In the genomic region with DNA sequence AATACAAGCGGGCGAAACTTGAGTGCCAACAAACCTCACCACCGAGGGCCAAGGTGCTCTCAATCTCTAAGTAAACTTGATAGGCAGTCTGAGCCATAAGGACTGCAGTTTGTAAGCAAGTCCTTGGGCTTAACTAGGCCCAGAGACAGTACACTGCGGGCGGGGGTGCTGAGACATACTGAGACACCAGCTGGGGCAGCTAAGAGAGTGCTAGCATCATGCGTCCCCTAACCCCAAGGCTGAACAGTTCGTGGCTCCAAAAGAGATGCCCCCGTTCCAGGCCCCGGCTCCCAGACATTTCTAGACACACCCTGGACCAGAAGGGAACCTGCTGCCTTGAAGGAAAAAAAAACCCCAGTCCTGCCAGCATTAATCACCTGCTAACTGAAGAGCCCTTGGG, we compare ENCODE assay signal across 27 cellular contexts.
"Had no signal": no experiment of that assay in that cellular context is flagged by ENCODE, and none has a peak within 500 bp of the region (broad histone marks: within the 10 kb centered on the region; RNA-seq: fewer than 3 reads in every experiment).

No MANE protein-coding gene starts in this region.

- H3K27me3 Mint-ChIP-seq: stimulated activated naive B cell treated with anti-CD40 and anti-IgM and Interleukin-4, amounts not matched to agents 10 μg/mL and 1 μg/mL and 100 μg/mL, for 72 hours; stimulated activated naive CD8-positive, alpha-beta T cell treated with anti-CD3 and anti-CD28 coated beads, Interleukin-15, Interleukin-2, amounts not matched to agents 100 ng/mL and 50 ng/mL, for 24 hours; type B pancreatic cell had no signal

- H3K27ac Mint-ChIP-seq: naive thymus-derived CD4-positive, alpha-beta T cell; natural killer cell treated with Interleukin-12 subunit alpha and Interleukin-12 subunit beta and Interleukin-15 and Interleukin-18, amount 100 ng/mL, for 72 hours; nephron progenitor cell; stimulated activated effector memory CD8-positive, alpha-beta T cell treated with anti-CD3 and anti-CD28 coated beads, Interleukin-12 subunit alpha, Interleukin-12 subunit beta, amount 100 ng/mL, for 72 hours; stimulated activated naive B cell treated with anti-CD40 and anti-IgM and Interleukin-4, amounts not matched to agents 10 μg/mL and 1 μg/mL and 100 μg/mL, for 72 hours; stimulated activated naive CD8-positive, alpha-beta T cell treated with anti-CD3 and anti-CD28 coated beads, Interleukin-15, Interleukin-2, amounts not matched to agents 100 ng/mL and 50 ng/mL, for 24 hours; type B pancreatic cell had no signal

- H3K9me3 ChIP-seq: neutrophil, pancreas, sigmoid colon, thoracic aorta, thyroid gland, tibial nerve, upper lobe of right lung, uterus had no signal

- H3K27ac ChIP-seq: neutrophil, pancreas, psoas muscle, right lobe of liver, sigmoid colon, stomach, thoracic aorta, thyroid gland, tibial nerve, upper lobe of right lung, uterus had no signal

- H3K36me3 ChIP-seq: neutrophil, pancreas, right lobe of liver, sigmoid colon, stomach, thoracic aorta, thyroid gland, tibial nerve, upper lobe of right lung, uterus had no signal

- H3K4me1 Mint-ChIP-seq: naive thymus-derived CD4-positive, alpha-beta T cell; nephron progenitor cell; neural crest cell; stimulated activated effector memory CD8-positive, alpha-beta T cell treated with anti-CD3 and anti-CD28 coated beads, Interleukin-12 subunit alpha, Interleukin-12 subunit beta, amount 100 ng/mL, for 72 hours; stimulated activated naive B cell treated with anti-CD40 and anti-IgM and Interleukin-4, amounts not matched to agents 10 μg/mL and 1 μg/mL and 100 μg/mL, for 72 hours had no signal

- H3K36me3 Mint-ChIP-seq: naive thymus-derived CD4-positive, alpha-beta T cell; natural killer cell treated with Interleukin-12 subunit alpha and Interleukin-12 subunit beta and Interleukin-15 and Interleukin-18, amount 100 ng/mL, for 72 hours; stimulated activated effector memory CD8-positive, alpha-beta T cell treated with anti-CD3 and anti-CD28 coated beads, Interleukin-12 subunit alpha, Interleukin-12 subunit beta, amount 100 ng/mL, for 72 hours; stimulated activated naive B cell treated with anti-CD40 and anti-IgM and Interleukin-4, amounts not matched to agents 10 μg/mL and 1 μg/mL and 100 μg/mL, for 72 hours; type B pancreatic cell had no signal

- H3K4me1 ChIP-seq: pancreas, psoas muscle, right lobe of liver, sigmoid colon, stomach, thyroid gland, tibial nerve, upper lobe of right lung, uterus had no signal

- H3K4me3 ChIP-seq: pancreas, psoas muscle, right lobe of liver, sigmoid colon, stomach, thoracic aorta, thyroid gland, tibial nerve, upper lobe of right lung, uterus had no signal

- H3K27me3 ChIP-seq: neutrophil, pancreas, right lobe of liver, sigmoid colon, stomach, thyroid gland, tibial nerve, upper lobe of right lung, uterus had no signal

- H3K4me3 Mint-ChIP-seq: naive thymus-derived CD4-positive, alpha-beta T cell; natural killer cell treated with Interleukin-12 subunit alpha and Interleukin-12 subunit beta and Interleukin-15 and Interleukin-18, amount 100 ng/mL, for 72 hours; nephron progenitor cell; neural crest cell; stimulated activated effector memory CD8-positive, alpha-beta T cell treated with anti-CD3 and anti-CD28 coated beads, Interleukin-12 subunit alpha, Interleukin-12 subunit beta, amount 100 ng/mL, for 72 hours; stimulated activated naive B cell treated with anti-CD40 and anti-IgM and Interleukin-4, amounts not matched to agents 10 μg/mL and 1 μg/mL and 100 μg/mL, for 72 hours; stimulated activated naive CD8-positive, alpha-beta T cell treated with anti-CD3 and anti-CD28 coated beads, Interleukin-15, Interleukin-2, amounts not matched to agents 100 ng/mL and 50 ng/mL, for 24 hours; type B pancreatic cell had no signal

- DNase-seq: naive thymus-derived CD4-positive, alpha-beta T cell; nephron progenitor cell; nucleus accumbens; pancreas; psoas muscle; right cardiac atrium; right lobe of liver; sigmoid colon; small intestine; stimulated activated CD4-positive, alpha-beta T cell treated with anti-CD3 and anti-CD28 coated beads, Interleukin-15, amount 100 ng/mL, for 24 hours; stimulated activated CD4-positive, alpha-beta T cell treated with anti-CD3 and anti-CD28 coated beads, Interleukin-2, amount 100 ng/mL, for 24 hours; stimulated activated CD4-positive, alpha-beta T cell treated with anti-CD3 and anti-CD28 coated beads, Interleukin-2, amount 100 ng/mL, for 48 hours; stimulated activated CD4-positive, alpha-beta T cell treated with anti-CD3 and anti-CD28 coated beads, Interleukin-4, amount 100 ng/mL, for 24 hours; stimulated activated naive B cell treated with anti-CD40 and anti-IgM and Interleukin-4, amounts not matched to agents 10 μg/mL and 1 μg/mL and 100 μg/mL, for 72 hours; stimulated activated naive CD4-positive, alpha-beta T cell treated with Interleukin-2 at 50 U/mL for 16 hours; stomach; thyroid gland; upper lobe of right lung; uterus had no signal

- ATAC-seq: naive thymus-derived CD4-positive, alpha-beta T cell; natural killer cell treated with Interleukin-12 subunit alpha and Interleukin-12 subunit beta and Interleukin-15 and Interleukin-18, amount 100 ng/mL, for 72 hours; pancreas; psoas muscle; right cardiac atrium; right lobe of liver; stimulated activated effector memory CD8-positive, alpha-beta T cell treated with anti-CD3 and anti-CD28 coated beads, Interleukin-12 subunit alpha, Interleukin-12 subunit beta, amount 100 ng/mL, for 72 hours; stimulated activated naive B cell treated with anti-CD40 and anti-IgM and Interleukin-4, amounts not matched to agents 10 μg/mL and 1 μg/mL and 100 μg/mL, for 72 hours; upper lobe of right lung had no signal

- H3K9me3 Mint-ChIP-seq: natural killer cell treated with Interleukin-12 subunit alpha and Interleukin-12 subunit beta and Interleukin-15 and Interleukin-18, amount 100 ng/mL, for 72 hours; stimulated activated effector memory CD8-positive, alpha-beta T cell treated with anti-CD3 and anti-CD28 coated beads, Interleukin-12 subunit alpha, Interleukin-12 subunit beta, amount 100 ng/mL, for 72 hours; stimulated activated naive CD8-positive, alpha-beta T cell treated with anti-CD3 and anti-CD28 coated beads, Interleukin-15, Interleukin-2, amounts not matched to agents 100 ng/mL and 50 ng/mL, for 24 hours; type B pancreatic cell had no signal
